14 cellular contexts compared by ENCODE assay signal in the genomic region with DNA sequence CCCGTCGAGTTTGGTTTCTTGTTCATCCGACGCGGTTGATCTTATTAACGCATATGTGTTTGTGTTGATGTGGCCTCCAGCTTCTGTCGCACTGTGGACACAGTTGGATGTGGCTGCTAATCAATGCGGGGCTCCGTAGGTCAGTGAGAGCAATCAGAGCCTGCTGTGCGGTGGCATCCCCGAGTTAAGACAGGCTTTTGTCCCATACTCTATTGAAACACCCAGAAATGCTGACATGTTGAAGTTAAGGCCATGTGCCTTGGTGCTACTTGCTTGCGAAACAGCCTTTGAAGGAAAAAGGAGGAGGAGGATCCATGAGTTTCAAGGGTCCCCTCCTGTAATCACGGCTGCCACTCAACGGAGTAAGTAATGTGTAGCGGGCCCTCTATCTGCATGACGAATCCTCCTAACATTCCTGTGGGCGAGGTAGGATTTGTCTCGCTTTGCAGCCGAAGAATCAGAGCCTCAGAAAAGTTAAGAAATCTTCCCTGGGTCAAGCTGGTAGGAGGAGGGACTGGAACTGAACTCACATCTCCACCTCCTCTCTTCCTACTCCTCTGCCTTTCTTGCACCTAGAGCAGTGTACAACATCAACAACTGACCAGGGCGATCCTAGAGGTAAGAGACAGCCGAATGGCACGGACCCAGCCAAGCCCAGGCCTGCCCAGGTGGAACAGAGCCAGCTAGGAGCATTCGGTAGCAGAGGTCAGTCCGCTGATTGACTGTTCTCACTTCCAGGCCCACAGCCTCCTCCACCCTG. TPM values are rescaled to one million over a fixed set of nuclear protein-coding genes. Genes with fewer than 3 reads are reported as not detected.
DNase-seq lines count a peak whose midpoint lies in the region; ATAC-seq, FAIRE-seq and TF ChIP-seq lines count a peak whose summit lies in the region.
"Had no signal": no experiment of that assay in that cellular context is flagged by ENCODE, and none has a peak within 500 bp of the region (broad histone marks: within the 10 kb centered on the region; RNA-seq: fewer than 3 reads in every experiment).

No MANE protein-coding gene starts in this region.

- no TSS peak for BruUV-seq in Calu3 (replicated peaks; lab: Mats Ljungman, UMichigan)

- TF ChIP-seq EP300 in H1 (IDR thresholded peaks at IDR 0.05; ENCODE audit: borderline replicate concordance in 1 of 2, low read depth in 2 of 2, low read length in 2 of 2): no peak

- no peak overlapping the region for H3K27ac ChIP-seq in H1 (ENCODE audit: low read depth, low read length)

- no peak overlapping the region for H2BK12ac ChIP-seq in H1 (ENCODE audit: low read depth, low read length)

- peak overlapping the region; percentile 40; the same call in 1 of the 2 replicates for H2BK20ac ChIP-seq in H1 (ENCODE audit: low read length)

- H3K36me3 Mint-ChIP-seq in Calu3 (ENCODE audit: insufficient read depth, unreplicated experiment): no peaks in the 10 kb centered on the region
- H3K36me3 Mint-ChIP-seq: CD8-positive, alpha-beta memory T cell had no signal

- no peak for ATAC-seq in HG03571 (IDR thresholded peaks at IDR 0.05; ENCODE audit: unreplicated experiment)

- no peak overlapping the region for H4K8ac ChIP-seq in H1 (ENCODE audit: extremely low read depth, insufficient read depth, low read length)

- peaks cover 9 to 34% of the 10 kb centered on the region in 2 experiments for H4K20me1 ChIP-seq in H1 (replicated peaks in 1 of 2; ENCODE audit: control insufficient read depth in 1 of 2, insufficient read depth in 2 of 2, low read length in 2 of 2)

- DNase-seq in ELR (ENCODE audit: low read depth) (peak; percentile 48), NCI-H226 (peak; percentile 96), H1 (ENCODE audit: low read depth in 1 of 2, low spot score in 2 of 2) (no peak), myocyte (ENCODE audit: low read depth) (peak; percentile 35), germinal center (ENCODE audit: low spot score) (no peak), SW 1271 (lab: John Stamatoyannopoulos, UW) (no peak), Calu3 (no peak)
- DNase-seq: activated CD4-positive, alpha-beta T cell treated with anti-CD3 and anti-CD28 coated beads for 4 hours; activated naive CD4-positive, alpha-beta T cell; CD8-positive, alpha-beta memory T cell; small intestine had no signal

- peak overlapping the region; percentile 36; the same call in 1 of the 2 replicates for H3K18ac ChIP-seq in H1 (ENCODE audit: extremely low read depth, low read length)

- H3K4me1 Mint-ChIP-seq in Calu3 (ENCODE audit: low read depth, unreplicated experiment): no peaks in the 10 kb centered on the region

- no peak overlapping the region for H3K56ac ChIP-seq in H1 (replicated peaks; ENCODE audit: insufficient read length, low read depth, low read length)

- H4K5ac ChIP-seq in H1 (ENCODE audit: insufficient read length, low read depth, low read length): no peak overlapping the region

- TF ChIP-seq RAD21 in H1 (IDR thresholded peaks at IDR 0.05 in 1 of 2, conservative IDR thresholded peaks at IDR 0.05 in 1 of 2; ENCODE audit: low read depth in 2 of 2, low read length in 2 of 2): no peak

- H3K79me1 ChIP-seq in H1 (ENCODE audit: low read depth, low read length): peaks cover 8% of the 10 kb centered on the region; the same call in 1 of the 2 replicates

- H3K27me3 Mint-ChIP-seq in Calu3 (ENCODE audit: unreplicated experiment): no peaks in the 10 kb centered on the region
- H3K27me3 Mint-ChIP-seq: CD8-positive, alpha-beta memory T cell had no signal

- no peak overlapping the region; a peak in 1 of 7 replicates for H3K9ac ChIP-seq in H1 (replicated peaks in 1 of 4; ENCODE audit: extremely low read depth in 1 of 4, low read depth in 3 of 4, low read length in 3 of 4)

- no peak overlapping the region for H2BK120ac ChIP-seq in H1 (replicated peaks; ENCODE audit: low read depth, low read length)

- no peak overlapping the region for H3K4ac ChIP-seq in H1 (replicated peaks; ENCODE audit: insufficient read length, low read depth, low read length)

- no peak for FAIRE-seq in H1 (lab: Jason Lieb, UNC)
- FAIRE-seq: endothelial cell of umbilical vein, GM12891, small intestine had no signal

- no peak overlapping the region for H3K4me2 ChIP-seq in H1 (ENCODE audit: insufficient read depth in 1 of 2, low read depth in 2 of 2, low read length in 2 of 2)

- no peak overlapping the region for H3K14ac ChIP-seq in H1 (ENCODE audit: insufficient read length)

- peaks cover 0 to 11% (median 1%) of the 10 kb centered on the region in 4 experiments; a peak in 4 of 8 replicates for H3K36me3 ChIP-seq in H1 (ENCODE audit: control insufficient read depth in 2 of 4, insufficient read depth in 4 of 4, low read length in 3 of 4)

- 85% methylated on average over 24 of the region's 24 CpGs; no CpG with 5 or more reads in 1 of the 2 experiments for WGBS in H1 (ENCODE audit: extremely low coverage in 1 of 2, insufficient coverage in 1 of 2, insufficient read length in 1 of 2, insufficient replicate concordance in 2 of 2, low coverage in 1 of 2, low lambda C conversion rate in 2 of 2, missing lambda C conversion rate in 1 of 2), 2 experiments

- H3K79me2 ChIP-seq in H1 (ENCODE audit: control insufficient read depth in 1 of 2, insufficient read depth in 2 of 2, low read length in 2 of 2): peaks cover 4 to 59% of the 10 kb centered on the region in 2 experiments; a peak in 3 of 4 replicates

- H3K4me3 ChIP-seq in H1 (ENCODE audit: extremely low read depth in 1 of 4, insufficient read depth in 2 of 4, low read depth in 3 of 4, low read length in 4 of 4): no peak overlapping the region

- H2BK15ac ChIP-seq in H1 (ENCODE audit: low read length): 0 out of 2 replicates have a peak overlapping the region, but pooled peaks have one; percentile 32

- no peak overlapping the region for H3K4me3 Mint-ChIP-seq in Calu3 (ENCODE audit: low read depth, unreplicated experiment)
- H3K4me3 Mint-ChIP-seq: CD8-positive, alpha-beta memory T cell had no signal

- no peak overlapping the region for H3K23ac ChIP-seq in H1 (ENCODE audit: insufficient read length)

- no peak for TF ChIP-seq POLR2A in H1 (IDR thresholded peaks at IDR 0.05; ENCODE audit: control extremely low read depth in 1 of 2, low read depth in 2 of 2, low read length in 2 of 2)

- peak overlapping the region; percentile 26; the same call in 1 of the 2 replicates for H2BK5ac ChIP-seq in H1 (ENCODE audit: low read depth, low read length)

- TF ChIP-seq CTCF in H1 (IDR thresholded peaks at IDR 0.05; ENCODE audit: control extremely low read depth in 1 of 3, insufficient read depth in 1 of 3, low read depth in 1 of 3, low read length in 3 of 3) (no peak), Calu3 (IDR thresholded peaks at IDR 0.05; ENCODE audit: unreplicated experiment) (no peak)

- POLR2A ChIA-PET in H1 (lab: Charles Lee; ENCODE audit: partially characterized antibody): no interaction called here

- H3K27me3 ChIP-seq in H1 (replicated peaks in 1 of 4; ENCODE audit: control insufficient read depth in 3 of 4, extremely low read depth in 1 of 4, insufficient read depth in 3 of 4, low read length in 3 of 4): no peaks in the 10 kb centered on the region

- CTCF ChIA-PET in H1 (lab: Charles Lee; ENCODE audit: partially characterized antibody) (interaction anchor here (1.3 to 2.4 kb wide), 4 partner anchors 13 to 80 kb away, joined by 4 to 14 read pairs (median 8); partner anchors contain the start of gene PDE9A), Calu3 (lab: Charles Lee) (no interaction called here)

- intact Hi-C loops in Calu3 (cut with micrococcal nuclease; ENCODE audit: unreplicated experiment): no loop called here

- peaks cover 10% of the 10 kb centered on the region for H3K23me2 ChIP-seq in H1 (ENCODE audit: low read depth, low read length)

- H2AK5ac ChIP-seq in H1 (ENCODE audit: low read depth, low read length): 0 out of 2 replicates have a peak overlapping the region, but pooled peaks have one; percentile 33

- H3K27ac Mint-ChIP-seq in Calu3 (ENCODE audit: unreplicated experiment): no peak overlapping the region
- H3K27ac Mint-ChIP-seq: CD8-positive, alpha-beta memory T cell had no signal

- H4K91ac ChIP-seq in H1 (replicated peaks; ENCODE audit: insufficient read length, low read length): peak overlapping the region; percentile 55

- no peak overlapping the region for H2AFZ ChIP-seq in H1 (ENCODE audit: low read length)

- H3K4me1 ChIP-seq in H1 (replicated peaks in 1 of 4; ENCODE audit: control insufficient read depth in 3 of 4, insufficient read depth in 4 of 4, low read length in 3 of 4): peaks cover 2 to 34% (median 21%) of the 10 kb centered on the region in 4 experiments

- no peaks in the 10 kb centered on the region for H3K9me3 Mint-ChIP-seq in Calu3 (ENCODE audit: low read depth, unreplicated experiment)
- H3K9me3 Mint-ChIP-seq: CD8-positive, alpha-beta memory T cell had no signal

- no peaks in the 10 kb centered on the region for H3K9me3 ChIP-seq in H1 (ENCODE audit: insufficient read depth in 2 of 2, low read depth in 1 of 2, low read length in 1 of 2)

TF ChIP-seq in H1, 55 proteins besides CTCF, POLR2A, EP300 and RAD21:
- TF ChIP-seq MAX (IDR thresholded peaks at IDR 0.05) (peak; percentile 56; the same call in 1 of the 2 replicates), PHF8 (conservative IDR thresholded peaks at IDR 0.05; ENCODE audit: low read depth, low read length) (no peak), CHD2 (IDR thresholded peaks at IDR 0.05; ENCODE audit: low read length) (no peak), CHD1 (IDR thresholded peaks at IDR 0.05; ENCODE audit: low read depth, low read length) (no peak), CEBPB (IDR thresholded peaks at IDR 0.05; ENCODE audit: low read depth, low read length) (peak; percentile 73)

RNA-seq across cellular contexts. Expression of gene PDE9A, which starts 19.5 kb away (rescaled TPM):
- 45.7 and 45.9 TPM in 2 replicates for total RNA-seq in H1 (2021; fragmentation: NEBNext Ultra II Directional; extraction: Animal tissue kit (Norgen Biotek cat#: 25700))
- polyA plus RNA-seq in H1 (2011; rRNA removed): 39.2 and 46.7 TPM in 2 replicates
- 39.6 TPM for polyA plus RNA-seq in H1 (2011; cell fraction: cytosol; rRNA removed)
- 71.9 TPM for polyA plus RNA-seq in H1 (2011; cell fraction: nucleus; rRNA removed)
- 36.3 to 41.3 TPM (median 40.5 TPM) in 4 replicates for polyA plus RNA-seq in H1 (2012, experiment 1 of 2)
- polyA plus RNA-seq in H1 (2012, experiment 2 of 2): 37.8 TPM
- polyA plus RNA-seq in H1 (2013, experiment 1 of 2): 28.8 TPM
- 30.4 TPM for polyA plus RNA-seq in H1 (2013, experiment 2 of 2)
- polyA minus RNA-seq in H1 (2011; rRNA and poly(A)+ RNA removed): 22.5 and 33.8 TPM in 2 replicates
- polyA minus RNA-seq in H1 (2011; cell fraction: cytosol; rRNA and poly(A)+ RNA removed): 25.3 TPM
- 43.2 TPM for polyA minus RNA-seq in H1 (2011; cell fraction: nucleus; rRNA and poly(A)+ RNA removed)
- total RNA-seq in myocyte (not detected in 2 replicates), Calu3 (2022) (10.9 and 14.3 TPM in 2 replicates)
- not detected for polyA plus RNA-seq in myocyte (2012)

Comparison
In these comparisons a context has a peak if more than half of its experiments do, and no peak if none do; other contexts are left out.
1. DNase-seq: peak in ELR (single experiment), NCI-H226 (single experiment) and myocyte (single experiment); none in H1 (0 of 2), germinal center (single experiment), SW 1271 (0 of 2) and Calu3 (single experiment).
2. RNA of gene PDE9A, which starts 19.5 kb away (total RNA-seq): 45.7 to 45.9 TPM in H1 and 10.9 to 14.3 TPM in Calu3; not detected in myocyte; every median in the first group is over 10 times any median in the second.